1 cellular context compared by ENCODE assay signal in the genomic region with DNA sequence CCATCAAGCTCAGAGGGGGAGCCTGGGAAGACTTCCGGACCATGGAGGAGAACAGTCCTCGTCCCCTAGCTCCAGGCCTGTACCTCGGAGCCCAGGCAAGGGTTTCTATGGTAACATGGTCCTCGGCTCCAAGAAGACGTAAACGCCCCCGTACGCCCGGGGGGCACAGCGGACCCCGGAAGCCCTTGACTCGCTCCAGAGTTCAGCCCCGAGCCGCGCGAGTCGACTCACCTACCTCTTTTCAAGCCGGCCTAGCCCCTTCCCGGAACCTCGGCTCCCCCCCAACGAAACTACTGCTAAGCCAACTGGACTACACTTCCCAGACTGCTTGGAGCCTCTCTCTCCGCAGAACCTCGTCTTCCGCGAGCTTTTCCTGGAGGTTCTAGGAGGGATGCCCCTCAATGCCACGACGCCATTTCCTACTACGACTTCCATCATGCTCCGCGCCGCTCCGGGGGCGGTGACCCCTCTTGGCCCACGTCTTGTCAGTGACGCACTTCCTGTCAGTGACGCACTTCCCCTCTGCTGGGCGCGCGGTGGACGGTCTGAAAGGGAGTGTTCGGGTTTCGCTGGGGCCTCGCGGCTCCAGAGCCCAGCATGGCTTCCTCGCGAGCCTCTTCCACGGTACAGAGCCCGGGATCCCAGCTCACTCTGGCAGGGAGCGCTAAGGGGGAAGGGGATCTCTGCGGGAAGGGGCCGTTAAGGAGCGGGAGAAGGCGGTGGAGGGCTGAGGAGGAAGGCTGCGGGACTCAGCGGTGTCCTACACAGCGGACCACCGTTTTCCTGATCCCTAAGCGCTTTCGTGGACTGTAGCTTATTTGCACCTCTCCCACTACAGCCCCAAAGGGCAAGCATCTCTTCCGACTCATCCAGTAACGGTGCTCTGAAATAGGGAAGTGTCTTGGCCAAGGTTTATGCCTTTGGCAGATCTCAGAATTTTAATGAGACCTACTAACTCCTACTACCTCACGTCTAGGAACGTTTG.
TF ChIP-seq lines count a peak whose summit lies in the region.

A gene (minus strand): TSS at position 426 of the 985 bp plus-strand sequence. CDS start 3,065 bp downstream, outside the sequence.
A gene (plus strand): TSS at position 512 of the 985 bp plus-strand sequence. CDS start 86 bp downstream, at position 598.

TF ChIP-seq in HepG2, 621 proteins besides CTCF, POLR2A, EP300 and RAD21 (continued from another document and continues in another):
- TF ChIP-seq, protein P1, sequence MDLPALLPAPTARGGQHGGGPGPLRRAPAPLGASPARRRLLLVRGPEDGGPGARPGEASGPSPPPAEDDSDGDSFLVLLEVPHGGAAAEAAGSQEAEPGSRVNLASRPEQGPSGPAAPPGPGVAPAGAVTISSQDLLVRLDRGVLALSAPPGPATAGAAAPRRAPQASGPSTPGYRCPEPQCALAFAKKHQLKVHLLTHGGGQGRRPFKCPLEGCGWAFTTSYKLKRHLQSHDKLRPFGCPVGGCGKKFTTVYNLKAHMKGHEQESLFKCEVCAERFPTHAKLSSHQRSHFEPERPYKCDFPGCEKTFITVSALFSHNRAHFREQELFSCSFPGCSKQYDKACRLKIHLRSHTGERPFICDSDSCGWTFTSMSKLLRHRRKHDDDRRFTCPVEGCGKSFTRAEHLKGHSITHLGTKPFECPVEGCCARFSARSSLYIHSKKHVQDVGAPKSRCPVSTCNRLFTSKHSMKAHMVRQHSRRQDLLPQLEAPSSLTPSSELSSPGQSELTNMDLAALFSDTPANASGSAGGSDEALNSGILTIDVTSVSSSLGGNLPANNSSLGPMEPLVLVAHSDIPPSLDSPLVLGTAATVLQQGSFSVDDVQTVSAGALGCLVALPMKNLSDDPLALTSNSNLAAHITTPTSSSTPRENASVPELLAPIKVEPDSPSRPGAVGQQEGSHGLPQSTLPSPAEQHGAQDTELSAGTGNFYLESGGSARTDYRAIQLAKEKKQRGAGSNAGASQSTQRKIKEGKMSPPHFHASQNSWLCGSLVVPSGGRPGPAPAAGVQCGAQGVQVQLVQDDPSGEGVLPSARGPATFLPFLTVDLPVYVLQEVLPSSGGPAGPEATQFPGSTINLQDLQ (CRISPR knock-in tag; IDR thresholded peaks at IDR 0.05), result no peak
- TF ChIP-seq ERF (CRISPR knock-in tag; IDR thresholded peaks at IDR 0.05), result peak; percentile 87
- TF ChIP-seq, protein P2, sequence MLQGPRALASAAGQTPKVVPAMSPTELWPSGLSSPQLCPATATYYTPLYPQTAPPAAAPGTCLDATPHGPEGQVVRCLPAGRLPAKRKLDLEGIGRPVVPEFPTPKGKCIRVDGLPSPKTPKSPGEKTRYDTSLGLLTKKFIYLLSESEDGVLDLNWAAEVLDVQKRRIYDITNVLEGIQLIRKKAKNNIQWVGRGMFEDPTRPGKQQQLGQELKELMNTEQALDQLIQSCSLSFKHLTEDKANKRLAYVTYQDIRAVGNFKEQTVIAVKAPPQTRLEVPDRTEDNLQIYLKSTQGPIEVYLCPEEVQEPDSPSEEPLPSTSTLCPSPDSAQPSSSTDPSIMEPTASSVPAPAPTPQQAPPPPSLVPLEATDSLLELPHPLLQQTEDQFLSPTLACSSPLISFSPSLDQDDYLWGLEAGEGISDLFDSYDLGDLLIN (CRISPR knock-in tag; IDR thresholded peaks at IDR 0.05; ENCODE audit: borderline replicate concordance), result 0 out of 2 replicates have a peak, but pooled peaks have one; percentile 61
- TF ChIP-seq TOE1 (CRISPR knock-in tag; IDR thresholded peaks at IDR 0.05), result no peak
- no peak for TF ChIP-seq SYNCRIP (IDR thresholded peaks at IDR 0.05; ENCODE audit: insufficient read depth, low read depth, low read length)
- peak; percentile 85 for TF ChIP-seq ZNF510 (CRISPR knock-in tag; IDR thresholded peaks at IDR 0.05; ENCODE audit: low read depth)
- TF ChIP-seq ZNF672 (CRISPR knock-in tag; IDR thresholded peaks at IDR 0.05), result no peak
- TF ChIP-seq, protein P3, sequence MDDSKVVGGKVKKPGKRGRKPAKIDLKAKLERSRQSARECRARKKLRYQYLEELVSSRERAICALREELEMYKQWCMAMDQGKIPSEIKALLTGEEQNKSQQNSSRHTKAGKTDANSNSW (CRISPR knock-in tag; IDR thresholded peaks at IDR 0.05; ENCODE audit: borderline replicate concordance), result no peak; the same call in 1 of the 2 replicates
- no peak for TF ChIP-seq CCAR2 (optimal IDR thresholded peaks at IDR 0.05; ENCODE audit: low read depth, low read length)
- no peak; a peak in 1 of 4 replicates for TF ChIP-seq NR2F1 (CRISPR knock-in tag; IDR thresholded peaks at IDR 0.05)
- TF ChIP-seq ZSCAN9 (CRISPR knock-in tag; IDR thresholded peaks at IDR 0.05; ENCODE audit: borderline replicate concordance), result no peak
- no peak for TF ChIP-seq TCF12 (IDR thresholded peaks at IDR 0.05)
- TF ChIP-seq TCF12 (CRISPR knock-in tag; IDR thresholded peaks at IDR 0.05), result no peak; the same call in 1 of the 2 replicates
- TF ChIP-seq MEIS2 (CRISPR knock-in tag; IDR thresholded peaks at IDR 0.05), result no peak
- TF ChIP-seq, protein P4, sequence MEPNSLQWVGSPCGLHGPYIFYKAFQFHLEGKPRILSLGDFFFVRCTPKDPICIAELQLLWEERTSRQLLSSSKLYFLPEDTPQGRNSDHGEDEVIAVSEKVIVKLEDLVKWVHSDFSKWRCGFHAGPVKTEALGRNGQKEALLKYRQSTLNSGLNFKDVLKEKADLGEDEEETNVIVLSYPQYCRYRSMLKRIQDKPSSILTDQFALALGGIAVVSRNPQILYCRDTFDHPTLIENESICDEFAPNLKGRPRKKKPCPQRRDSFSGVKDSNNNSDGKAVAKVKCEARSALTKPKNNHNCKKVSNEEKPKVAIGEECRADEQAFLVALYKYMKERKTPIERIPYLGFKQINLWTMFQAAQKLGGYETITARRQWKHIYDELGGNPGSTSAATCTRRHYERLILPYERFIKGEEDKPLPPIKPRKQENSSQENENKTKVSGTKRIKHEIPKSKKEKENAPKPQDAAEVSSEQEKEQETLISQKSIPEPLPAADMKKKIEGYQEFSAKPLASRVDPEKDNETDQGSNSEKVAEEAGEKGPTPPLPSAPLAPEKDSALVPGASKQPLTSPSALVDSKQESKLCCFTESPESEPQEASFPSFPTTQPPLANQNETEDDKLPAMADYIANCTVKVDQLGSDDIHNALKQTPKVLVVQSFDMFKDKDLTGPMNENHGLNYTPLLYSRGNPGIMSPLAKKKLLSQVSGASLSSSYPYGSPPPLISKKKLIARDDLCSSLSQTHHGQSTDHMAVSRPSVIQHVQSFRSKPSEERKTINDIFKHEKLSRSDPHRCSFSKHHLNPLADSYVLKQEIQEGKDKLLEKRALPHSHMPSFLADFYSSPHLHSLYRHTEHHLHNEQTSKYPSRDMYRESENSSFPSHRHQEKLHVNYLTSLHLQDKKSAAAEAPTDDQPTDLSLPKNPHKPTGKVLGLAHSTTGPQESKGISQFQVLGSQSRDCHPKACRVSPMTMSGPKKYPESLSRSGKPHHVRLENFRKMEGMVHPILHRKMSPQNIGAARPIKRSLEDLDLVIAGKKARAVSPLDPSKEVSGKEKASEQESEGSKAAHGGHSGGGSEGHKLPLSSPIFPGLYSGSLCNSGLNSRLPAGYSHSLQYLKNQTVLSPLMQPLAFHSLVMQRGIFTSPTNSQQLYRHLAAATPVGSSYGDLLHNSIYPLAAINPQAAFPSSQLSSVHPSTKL (CRISPR knock-in tag; IDR thresholded peaks at IDR 0.05), result peak; percentile 43; the same call in 1 of the 2 replicates
- no peak for TF ChIP-seq KDM1A (CRISPR knock-in tag; IDR thresholded peaks at IDR 0.05)
- TF ChIP-seq AKAP8 (CRISPR knock-in tag; IDR thresholded peaks at IDR 0.05), result 0 out of 2 replicates have a peak, but pooled peaks have one; percentile 17
- no peak for TF ChIP-seq ZFP36L2 (CRISPR knock-in tag; IDR thresholded peaks at IDR 0.05)
- TF ChIP-seq, protein P5, sequence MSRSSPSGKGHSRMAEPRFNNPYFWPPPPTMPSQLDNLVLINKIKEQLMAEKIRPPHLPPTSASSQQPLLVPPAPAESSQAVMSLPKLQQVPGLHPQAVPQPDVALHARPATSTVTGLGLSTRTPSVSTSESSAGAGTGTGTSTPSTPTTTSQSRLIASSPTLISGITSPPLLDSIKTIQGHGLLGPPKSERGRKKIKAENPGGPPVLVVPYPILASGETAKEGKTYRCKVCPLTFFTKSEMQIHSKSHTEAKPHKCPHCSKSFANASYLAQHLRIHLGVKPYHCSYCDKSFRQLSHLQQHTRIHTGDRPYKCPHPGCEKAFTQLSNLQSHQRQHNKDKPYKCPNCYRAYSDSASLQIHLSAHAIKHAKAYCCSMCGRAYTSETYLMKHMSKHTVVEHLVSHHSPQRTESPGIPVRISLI (CRISPR knock-in tag; IDR thresholded peaks at IDR 0.05; ENCODE audit: borderline replicate concordance), result no peak; the same call in 1 of the 2 replicates
- TF ChIP-seq, protein P6, sequence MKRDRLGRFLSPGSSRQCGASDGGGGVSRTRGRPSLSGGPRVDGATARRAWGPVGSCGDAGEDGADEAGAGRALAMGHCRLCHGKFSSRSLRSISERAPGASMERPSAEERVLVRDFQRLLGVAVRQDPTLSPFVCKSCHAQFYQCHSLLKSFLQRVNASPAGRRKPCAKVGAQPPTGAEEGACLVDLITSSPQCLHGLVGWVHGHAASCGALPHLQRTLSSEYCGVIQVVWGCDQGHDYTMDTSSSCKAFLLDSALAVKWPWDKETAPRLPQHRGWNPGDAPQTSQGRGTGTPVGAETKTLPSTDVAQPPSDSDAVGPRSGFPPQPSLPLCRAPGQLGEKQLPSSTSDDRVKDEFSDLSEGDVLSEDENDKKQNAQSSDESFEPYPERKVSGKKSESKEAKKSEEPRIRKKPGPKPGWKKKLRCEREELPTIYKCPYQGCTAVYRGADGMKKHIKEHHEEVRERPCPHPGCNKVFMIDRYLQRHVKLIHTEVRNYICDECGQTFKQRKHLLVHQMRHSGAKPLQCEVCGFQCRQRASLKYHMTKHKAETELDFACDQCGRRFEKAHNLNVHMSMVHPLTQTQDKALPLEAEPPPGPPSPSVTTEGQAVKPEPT (CRISPR knock-in tag; IDR thresholded peaks at IDR 0.05; ENCODE audit: low read depth), result peak; percentile 81; the same call in 1 of the 2 replicates
- TF ChIP-seq ZBTB8A (CRISPR knock-in tag; IDR thresholded peaks at IDR 0.05; ENCODE audit: borderline replicate concordance, low read depth), result no peak
- TF ChIP-seq, protein P7, sequence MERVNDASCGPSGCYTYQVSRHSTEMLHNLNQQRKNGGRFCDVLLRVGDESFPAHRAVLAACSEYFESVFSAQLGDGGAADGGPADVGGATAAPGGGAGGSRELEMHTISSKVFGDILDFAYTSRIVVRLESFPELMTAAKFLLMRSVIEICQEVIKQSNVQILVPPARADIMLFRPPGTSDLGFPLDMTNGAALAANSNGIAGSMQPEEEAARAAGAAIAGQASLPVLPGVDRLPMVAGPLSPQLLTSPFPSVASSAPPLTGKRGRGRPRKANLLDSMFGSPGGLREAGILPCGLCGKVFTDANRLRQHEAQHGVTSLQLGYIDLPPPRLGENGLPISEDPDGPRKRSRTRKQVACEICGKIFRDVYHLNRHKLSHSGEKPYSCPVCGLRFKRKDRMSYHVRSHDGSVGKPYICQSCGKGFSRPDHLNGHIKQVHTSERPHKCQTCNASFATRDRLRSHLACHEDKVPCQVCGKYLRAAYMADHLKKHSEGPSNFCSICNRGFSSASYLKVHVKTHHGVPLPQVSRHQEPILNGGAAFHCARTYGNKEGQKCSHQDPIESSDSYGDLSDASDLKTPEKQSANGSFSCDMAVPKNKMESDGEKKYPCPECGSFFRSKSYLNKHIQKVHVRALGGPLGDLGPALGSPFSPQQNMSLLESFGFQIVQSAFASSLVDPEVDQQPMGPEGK (CRISPR knock-in tag; IDR thresholded peaks at IDR 0.05), result peak; percentile 83
- TF ChIP-seq, protein P8, sequence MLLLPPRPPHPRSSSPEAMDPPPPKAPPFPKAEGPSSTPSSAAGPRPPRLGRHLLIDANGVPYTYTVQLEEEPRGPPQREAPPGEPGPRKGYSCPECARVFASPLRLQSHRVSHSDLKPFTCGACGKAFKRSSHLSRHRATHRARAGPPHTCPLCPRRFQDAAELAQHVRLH (CRISPR knock-in tag; IDR thresholded peaks at IDR 0.05; ENCODE audit: borderline replicate concordance, low read depth), result peak; percentile 72; the same call in 1 of the 2 replicates
- TF ChIP-seq ZNF234 (CRISPR knock-in tag; conservative IDR thresholded peaks at IDR 0.05), result no peak
- peak; percentile 89 for TF ChIP-seq KLF11 (CRISPR knock-in tag; IDR thresholded peaks at IDR 0.05)
- TF ChIP-seq HMG20A (CRISPR knock-in tag; IDR thresholded peaks at IDR 0.05; ENCODE audit: borderline replicate concordance), result no peak
- TF ChIP-seq SCMH1 (CRISPR knock-in tag; IDR thresholded peaks at IDR 0.05; ENCODE audit: borderline replicate concordance), result no peak
- no peak for TF ChIP-seq RCOR2 (CRISPR knock-in tag; IDR thresholded peaks at IDR 0.05)
- TF ChIP-seq AGO2 (optimal IDR thresholded peaks at IDR 0.05; ENCODE audit: low read depth, low read length), result peak; percentile 26
- TF ChIP-seq IKZF4 (CRISPR knock-in tag; IDR thresholded peaks at IDR 0.05; ENCODE audit: borderline replicate concordance, low read depth, not compliant biosample characterization), result peak; percentile 51
- TF ChIP-seq HNRNPLL (IDR thresholded peaks at IDR 0.05; ENCODE audit: low read depth, low read length, poor library complexity, severe bottlenecking), result peak; percentile 45
- no peak for TF ChIP-seq LCORL (IDR thresholded peaks at IDR 0.05)
- TF ChIP-seq LCORL (CRISPR knock-in tag; IDR thresholded peaks at IDR 0.05), result no peak; the same call in 1 of the 2 replicates
- no peak for TF ChIP-seq MBNL3 (CRISPR knock-in tag; conservative IDR thresholded peaks at IDR 0.05)
- TF ChIP-seq KAT7 (CRISPR knock-in tag; IDR thresholded peaks at IDR 0.05; ENCODE audit: borderline replicate concordance), result 0 out of 2 replicates have a peak, but pooled peaks have one; percentile 35
- no peak for TF ChIP-seq ZNF790 (CRISPR knock-in tag; IDR thresholded peaks at IDR 0.05; ENCODE audit: borderline replicate concordance)
- no peak for TF ChIP-seq ZEB1 (IDR thresholded peaks at IDR 0.05; ENCODE audit: insufficient replicate concordance, low read depth)
- TF ChIP-seq ZSCAN22 (CRISPR knock-in tag; IDR thresholded peaks at IDR 0.05), result no peak
- peak; percentile 88 for TF ChIP-seq SRSF1 (optimal IDR thresholded peaks at IDR 0.05; ENCODE audit: low read depth, low read length)
- TF ChIP-seq HES4 (CRISPR knock-in tag; IDR thresholded peaks at IDR 0.05; ENCODE audit: borderline replicate concordance), result no peak
- TF ChIP-seq, protein P9, sequence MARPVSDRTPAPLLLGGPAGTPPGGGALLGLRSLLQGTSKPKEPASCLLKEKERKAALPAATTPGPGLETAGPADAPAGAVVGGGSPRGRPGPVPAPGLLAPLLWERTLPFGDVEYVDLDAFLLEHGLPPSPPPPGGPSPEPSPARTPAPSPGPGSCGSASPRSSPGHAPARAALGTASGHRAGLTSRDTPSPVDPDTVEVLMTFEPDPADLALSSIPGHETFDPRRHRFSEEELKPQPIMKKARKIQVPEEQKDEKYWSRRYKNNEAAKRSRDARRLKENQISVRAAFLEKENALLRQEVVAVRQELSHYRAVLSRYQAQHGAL (CRISPR knock-in tag; IDR thresholded peaks at IDR 0.05; ENCODE audit: not compliant biosample characterization), result no peak
- no peak for TF ChIP-seq NFE2L1 (CRISPR knock-in tag; IDR thresholded peaks at IDR 0.05; ENCODE audit: borderline replicate concordance)
